ENCODE assay signal across 15 cellular contexts in genomic region chr1:228354390-228355320, GRCh38. TPM values are rescaled to one million over a fixed set of nuclear protein-coding genes. Genes with fewer than 3 reads are reported as not detected.
DNase-seq lines count a peak whose midpoint lies in the region; ATAC-seq, FAIRE-seq and TF ChIP-seq lines count a peak whose summit lies in the region.
"Had no signal": no experiment of that assay in that cellular context is flagged by ENCODE, and none has a peak within 500 bp of the region (broad histone marks: within the 10 kb centered on the region; RNA-seq: fewer than 3 reads in every experiment).

No MANE protein-coding gene starts in this region.

- no peaks in the 10 kb centered on the region for H3K79me2 ChIP-seq in HepG2 (ENCODE audit: insufficient read depth, low read length)

- no peak for FAIRE-seq in HepG2 (lab: Jason Lieb, UNC)

- BruUV-seq in HepG2 (replicated peaks; lab: Mats Ljungman, UMichigan) (no TSS peak), Panc1 (replicated peaks; lab: Mats Ljungman, UMichigan) (no TSS peak)

- TF ChIP-seq EP300 in HepG2 (IDR thresholded peaks at IDR 0.05; ENCODE audit: low read depth in 2 of 2, low read length in 2 of 2) (no peak), HepG2 (CRISPR knock-in tag; IDR thresholded peaks at IDR 0.05; ENCODE audit: borderline replicate concordance) (no peak)

- no peaks in the 10 kb centered on the region; the same call in 1 of the 2 replicates for H3K4me1 ChIP-seq in HepG2 (ENCODE audit: insufficient read depth, low read length)
- no peaks in the 10 kb centered on the region for H3K4me1 ChIP-seq in right lobe of liver
- no peaks in the 10 kb centered on the region for H3K4me1 ChIP-seq in Panc1 (ENCODE audit: control insufficient read depth, insufficient read depth, low read length)
- H3K4me1 ChIP-seq in gastrocnemius medialis = no peaks in the 10 kb centered on the region
- H3K4me1 ChIP-seq in Peyer's patch = no peaks in the 10 kb centered on the region
- H3K4me1 ChIP-seq: BLaER1 had no signal

- DNase-seq in HepG2 (ENCODE audit: low spot score) (no peak), right lobe of liver (no peak), Panc1 (ENCODE audit: low read depth, low spot score) (no peak), epithelial cell of prostate (ENCODE audit: low read depth, low spot score) (peak; percentile 20), ureter (ENCODE audit: low spot score) (peak; percentile 76), gastrocnemius medialis (no peak), Peyer's patch (no peak)
- DNase-seq: DMS 273 treated with DMSO at 0.1 percent for 48 hours, H7, NCI-H1694, NCI-H446 treated with DMSO at 0.1 percent for 48 hours, NCI-H774, T-cell had no signal

- H3K9me3 ChIP-seq in HepG2 (ENCODE audit: low read length) = no peaks in the 10 kb centered on the region
- no peaks in the 10 kb centered on the region for H3K9me3 ChIP-seq in right lobe of liver
- H3K9me3 ChIP-seq in Panc1 (ENCODE audit: control insufficient read depth, insufficient read depth, low read depth, low read length) = no peaks in the 10 kb centered on the region
- no peaks in the 10 kb centered on the region for H3K9me3 ChIP-seq in gastrocnemius medialis
- H3K9me3 ChIP-seq in Peyer's patch = no peaks in the 10 kb centered on the region
- H3K9me3 ChIP-seq: BLaER1 had no signal

- no peak for TF ChIP-seq POLR2A in HepG2 (IDR thresholded peaks at IDR 0.05; ENCODE audit: insufficient read depth in 1 of 2, low read depth in 2 of 2, low read length in 2 of 2)
- no peak for TF ChIP-seq POLR2A in right lobe of liver (IDR thresholded peaks at IDR 0.05)
- no peak for TF ChIP-seq POLR2A in gastrocnemius medialis (IDR thresholded peaks at IDR 0.05)
- TF ChIP-seq POLR2A in Peyer's patch (IDR thresholded peaks at IDR 0.05) = no peak

- intact Hi-C loops in HepG2 (cut with micrococcal nuclease; ENCODE audit: unreplicated experiment) = no loop called here
- intact Hi-C loops in right lobe of liver (cut with DNase I) = no loop called here
- intact Hi-C loops in Panc1 (cut with micrococcal nuclease; ENCODE audit: unreplicated experiment) = no loop called here
- intact Hi-C loops in gastrocnemius medialis (cut with DNase I; ENCODE audit: low total_unique reads) = loop anchor here (5.0 kb wide), 1 partner anchor 62 kb away; no protein-coding TSS in a partner anchor

- POLR2A ChIA-PET in HepG2 (lab: Yijun Ruan, JAX) = no interaction called here
- POLR2A ChIA-PET in Panc1 (lab: Charles Lee) = no interaction called here

- ATAC-seq in HepG2 = peak; percentile 33
- no peak for ATAC-seq in right lobe of liver
- 0 out of 2 replicates have a peak, but pooled peaks have one; percentile 54 for ATAC-seq in Panc1
- no peak for ATAC-seq in HG02973 (IDR thresholded peaks at IDR 0.05; ENCODE audit: unreplicated experiment)
- ATAC-seq in gastrocnemius medialis = no peak
- ATAC-seq: T-cell had no signal

- no peak for TF ChIP-seq CTCF in HepG2 (CRISPR knock-in tag; IDR thresholded peaks at IDR 0.05)
- TF ChIP-seq CTCF in right lobe of liver (IDR thresholded peaks at IDR 0.05) = no peak
- TF ChIP-seq CTCF in Panc1 (IDR thresholded peaks at IDR 0.05) = no peak
- no peak for TF ChIP-seq CTCF in gastrocnemius medialis (IDR thresholded peaks at IDR 0.05 in 4 of 5, conservative IDR thresholded peaks at IDR 0.05 in 1 of 5)
- TF ChIP-seq CTCF in Peyer's patch (IDR thresholded peaks at IDR 0.05) = no peak

- TF ChIP-seq RAD21 in HepG2 (CRISPR knock-in tag; IDR thresholded peaks at IDR 0.05) = no peak

- CTCF ChIA-PET in HepG2 (lab: Yijun Ruan, JAX; ENCODE audit: low intra/inter-chr PET ratio, low total read pairs) (no interaction called here), Panc1 (lab: Charles Lee) (interaction anchor here (0.5 to 0.7 kb wide), 2 partner anchors 32 to 144 kb away, joined by 3 read pairs; no protein-coding TSS in a partner anchor)

- in situ Hi-C loops in HepG2 (cut with HindIII; ENCODE audit: extremely low pct_ligation_motif_present, low pct_unique_long_range_greater_than_20kb) (no loop called here), Panc1 (cut with HindIII; ENCODE audit: low pct_unique_long_range_greater_than_20kb, low sequenced_read_pairs) (no loop called here), gastrocnemius medialis (cut with MboI; ENCODE audit: low sequenced_read_pairs in 4 of 4) (loop anchor here in 1 of 4 donors (10.0 kb wide), 1 partner anchor 60 kb away; no protein-coding TSS in a partner anchor)

- no peak overlapping the region for H3K9ac ChIP-seq in HepG2 (ENCODE audit: insufficient read depth, low read depth, low read length)
- H3K9ac ChIP-seq: BLaER1 had no signal

- H3K27me3 ChIP-seq in HepG2 (ENCODE audit: control insufficient read depth in 1 of 2, insufficient read depth in 2 of 2, low read length in 2 of 2) (peaks cover 6 to 42% of the 10 kb centered on the region in 2 experiments; a peak in 4 of 5 replicates), right lobe of liver (no peaks in the 10 kb centered on the region), Panc1 (ENCODE audit: control insufficient read depth, insufficient read depth, low read length) (no peaks in the 10 kb centered on the region), gastrocnemius medialis (no peaks in the 10 kb centered on the region), Peyer's patch (no peaks in the 10 kb centered on the region)
- H3K27me3 ChIP-seq: BLaER1 had no signal

- H4K20me1 ChIP-seq in HepG2 (ENCODE audit: insufficient read depth, low read length) = no peaks in the 10 kb centered on the region
- H4K20me1 ChIP-seq: BLaER1 had no signal

- no peak overlapping the region for H3K27ac ChIP-seq in HepG2 (ENCODE audit: extremely low read length, insufficient read depth, low read length)
- H3K27ac ChIP-seq in right lobe of liver = no peak overlapping the region
- no peak overlapping the region for H3K27ac ChIP-seq in Panc1 (ENCODE audit: low read length)
- H3K27ac ChIP-seq in epithelial cell of prostate = no peak overlapping the region
- H3K27ac ChIP-seq in gastrocnemius medialis = peak overlapping the region in 2 of 4 donors; percentile 18 to 57
- H3K27ac ChIP-seq in Peyer's patch = no peak overlapping the region
- H3K27ac ChIP-seq: BLaER1 had no signal

- no peak overlapping the region for H2AFZ ChIP-seq in HepG2 (ENCODE audit: low read length)

- WGBS in HepG2 (ENCODE audit: low lambda C conversion rate) = 43% methylated on average over 15 of the region's 19 CpGs
- WGBS in right lobe of liver (ENCODE audit: insufficient coverage, low coverage, low lambda C conversion rate, missing lambda C conversion rate) = 73% methylated on average over 2 of the region's 19 CpGs

- H3K4me3 ChIP-seq in HepG2 (replicated peaks in 1 of 3; ENCODE audit: insufficient read depth in 1 of 3, low read depth in 2 of 3, low read length in 3 of 3) = no peak overlapping the region
- no peak overlapping the region for H3K4me3 ChIP-seq in right lobe of liver
- H3K4me3 ChIP-seq in Panc1 (ENCODE audit: low read depth in 2 of 2, low read length in 2 of 2) = no peak overlapping the region
- no peak overlapping the region for H3K4me3 ChIP-seq in gastrocnemius medialis
- H3K4me3 ChIP-seq in Peyer's patch = no peak overlapping the region
- H3K4me3 ChIP-seq: BLaER1 had no signal

- no peak overlapping the region for H3K4me2 ChIP-seq in HepG2 (ENCODE audit: low read depth, low read length)
- H3K4me2 ChIP-seq: BLaER1 had no signal

- H3K36me3 ChIP-seq in HepG2 (replicated peaks in 1 of 2; ENCODE audit: control insufficient read depth in 1 of 2, insufficient read depth in 2 of 2, low read length in 2 of 2) (no peaks in the 10 kb centered on the region), right lobe of liver (no peaks in the 10 kb centered on the region), Panc1 (ENCODE audit: control insufficient read depth, insufficient read depth, low read length) (no peaks in the 10 kb centered on the region), gastrocnemius medialis (peaks cover 0 to 88% of the 10 kb centered on the region in 2 donors), Peyer's patch (no peaks in the 10 kb centered on the region)

TF ChIP-seq in HepG2, 621 proteins besides CTCF, POLR2A, EP300 and RAD21 (continues in another document):
- no peak for TF ChIP-seq THYN1 (CRISPR knock-in tag; IDR thresholded peaks at IDR 0.05; ENCODE audit: borderline replicate concordance, low read depth)

RNA-seq across cellular contexts. Expression of gene TRIM11, which starts 52.0 kb away (rescaled TPM):
- total RNA-seq in HepG2 (2016; rRNA removed; fragmentation: Illumina TruSeq; extraction: Trizol) (9.7 and 16.1 TPM in 2 replicates), right lobe of liver (1 to 10 TPM; 5.2 to 8.3 (median 7.1) TPM), Panc1 (2021; ENCODE audit: unreplicated experiment) (38.6 TPM), ureter (40.1 TPM), gastrocnemius medialis (10 to 100 TPM in 2 of 4 donors, 1 to 10 TPM in 2; 4.0 to 12.2 (median 9.3) TPM), Peyer's patch (10 to 100 TPM; 29.6 to 62.6 (median 32.1) TPM)
- 8.8 and 9.6 TPM in 2 replicates for total RNA-seq in HepG2 (2016; cell fraction: cytosol; rRNA removed; fragmentation: Illumina TruSeq; extraction: Trizol; ENCODE audit: low read depth)
- 10.0 and 15.4 TPM in 2 replicates for total RNA-seq in HepG2 (2016; cell fraction: insoluble cytoplasmic fraction; rRNA removed; fragmentation: Illumina TruSeq; extraction: Trizol)
- total RNA-seq in HepG2 (2016; cell fraction: membrane; rRNA removed; fragmentation: Illumina TruSeq; extraction: Trizol) = 12.1 and 13.4 TPM in 2 replicates
- total RNA-seq in HepG2 (2016; cell fraction: nucleus; rRNA removed; fragmentation: Illumina TruSeq; extraction: Trizol) = 16.6 and 19.2 TPM in 2 replicates
- 6.3 and 8.8 TPM in 2 replicates for polyA plus RNA-seq in HepG2 (2011; rRNA removed)
- polyA plus RNA-seq in HepG2 (2011; cell fraction: cytosol; rRNA removed) = 4.7 and 6.1 TPM in 2 replicates
- 33.2 and 33.5 TPM in 2 replicates for polyA plus RNA-seq in HepG2 (2011; cell fraction: nucleus; rRNA removed)
- 7.8 and 13.4 TPM in 2 replicates for polyA plus RNA-seq in HepG2 (2012)
- 1.3 and 1.5 TPM in 2 replicates for polyA plus RNA-seq in HepG2 (2016; cell fraction: cytosol; fragmentation: Illumina TruSeq; extraction: Trizol; ENCODE audit: low read depth)
- polyA plus RNA-seq in HepG2 (2016; cell fraction: insoluble cytoplasmic fraction; fragmentation: Illumina TruSeq; extraction: Trizol; ENCODE audit: low read depth) = 9.6 and 11.4 TPM in 2 replicates
- 2.2 and 2.7 TPM in 2 replicates for polyA plus RNA-seq in HepG2 (2016; cell fraction: membrane; fragmentation: Illumina TruSeq; extraction: Trizol; ENCODE audit: low read depth)
- polyA plus RNA-seq in HepG2 (2016; cell fraction: nucleus; fragmentation: Illumina TruSeq; extraction: Trizol; ENCODE audit: insufficient read depth, low read depth) = 33.8 and 38.7 TPM in 2 replicates
- 19.6 and 39.2 TPM in 2 replicates for polyA minus RNA-seq in HepG2 (2011; rRNA and poly(A)+ RNA removed; ENCODE audit: low replicate concordance)
- 6.6 and 7.0 TPM in 2 replicates for polyA minus RNA-seq in HepG2 (2011; cell fraction: cytosol; rRNA and poly(A)+ RNA removed)
- 17.0 and 20.8 TPM in 2 replicates for polyA minus RNA-seq in HepG2 (2011; cell fraction: nucleus; rRNA and poly(A)+ RNA removed)
- polyA plus RNA-seq in Panc1 (2012; ENCODE audit: insufficient read length) = 32.3 TPM

Comparison
In these comparisons a context has a peak if more than half of its experiments do, and no peak if none do; other contexts are left out.
1. ATAC-seq: peak in HepG2 (single experiment) and Panc1 (single experiment); none in right lobe of liver (0 of 4), HG02973 (single experiment) and gastrocnemius medialis (0 of 2).
2. DNase-seq: peak in epithelial cell of prostate (single experiment) and ureter (single experiment); none in HepG2 (single experiment), right lobe of liver (0 of 3), Panc1 (single experiment), gastrocnemius medialis (0 of 2) and Peyer's patch (0 of 3).